9 cellular contexts compared by ENCODE assay signal in the genomic region with DNA sequence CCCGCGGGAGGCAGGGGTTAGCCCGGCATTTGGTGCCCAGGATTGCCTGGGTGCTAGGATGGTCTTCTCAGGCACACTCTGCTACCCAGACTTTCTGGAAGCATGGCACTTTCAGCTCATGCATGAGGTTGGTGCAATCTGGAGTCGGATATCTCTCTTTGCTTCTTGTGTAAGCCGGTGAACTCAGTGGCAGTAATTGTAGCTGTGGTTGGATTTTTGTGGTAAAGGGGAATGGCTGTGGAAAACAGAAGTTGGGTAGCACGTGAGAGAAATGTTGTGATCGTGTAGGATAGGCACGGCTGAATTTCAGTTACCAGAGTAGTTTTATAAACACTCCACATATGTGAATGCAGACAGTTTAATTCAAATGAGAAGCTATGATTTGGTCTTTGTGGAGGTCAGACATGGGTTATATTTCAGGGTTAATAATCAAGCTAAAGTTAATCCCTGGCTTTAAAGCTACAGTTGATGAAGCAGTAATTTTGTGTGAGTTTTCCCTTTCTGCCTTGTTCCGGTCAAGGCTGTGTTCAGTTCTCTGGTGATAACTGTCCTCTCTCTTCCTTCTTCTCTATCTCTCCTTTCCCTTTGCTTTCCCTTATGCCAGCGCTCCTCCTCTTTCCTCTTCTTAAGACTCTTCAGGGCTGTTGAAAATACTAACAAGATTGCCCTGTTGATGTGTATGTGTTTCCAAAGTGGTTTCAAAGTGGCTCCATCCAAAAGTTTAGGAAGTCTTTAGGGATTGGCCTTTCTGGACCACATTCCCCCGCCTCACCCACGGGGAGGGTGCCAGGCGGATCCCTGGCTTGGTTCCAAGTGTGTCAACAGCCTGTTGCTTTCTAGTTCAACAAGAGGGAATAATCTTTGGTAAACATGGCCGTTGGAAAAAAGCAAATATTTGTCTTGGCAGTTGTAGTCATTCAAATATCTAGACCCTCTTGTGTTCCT.
A peak's percentile ranks its signal among the peaks of the same experiment; 100 is the strongest.
DNase-seq lines count a peak whose midpoint lies in the region; ATAC-seq lines count a peak whose summit lies in the region.
"Had no signal": no experiment of that assay in that cellular context is flagged by ENCODE, and none has a peak within 500 bp of the region (broad histone marks: within the 10 kb centered on the region; RNA-seq: fewer than 3 reads in every experiment).

No MANE protein-coding gene starts in this region.

- H3K9me3 ChIP-seq in MG63 (no peaks in the 10 kb centered on the region), trophoblast cell (ENCODE audit: insufficient read depth, low read depth, low read length) (no peaks in the 10 kb centered on the region)

- POLR2A ChIA-PET in T-cell (lab: Charles Lee), result no interaction called here

- peak overlapping the region; percentile 11 for H2AFZ ChIP-seq in ACC112 (ENCODE audit: low read length, unreplicated experiment)
- no peak overlapping the region for H2AFZ ChIP-seq in trophoblast cell (ENCODE audit: insufficient read depth, low read length, poor library complexity)

- no peaks in the 10 kb centered on the region for H3K27me3 ChIP-seq in ACC112 (ENCODE audit: insufficient read depth, low read length)
- no peaks in the 10 kb centered on the region for H3K27me3 ChIP-seq in MG63
- no peaks in the 10 kb centered on the region for H3K27me3 ChIP-seq in trophoblast cell (ENCODE audit: insufficient read depth, low read length)

- ATAC-seq in GM19463 (IDR thresholded peaks at IDR 0.05; ENCODE audit: unreplicated experiment) (no peak), GM18858 (IDR thresholded peaks at IDR 0.05; ENCODE audit: unreplicated experiment) (no peak), T-cell (replicated peaks in 1 of 4) (no peak)

- H4K8ac ChIP-seq in trophoblast cell (ENCODE audit: low read depth, low read length), result no peak overlapping the region

- H3K23ac ChIP-seq in trophoblast cell (ENCODE audit: low read length), result no peak overlapping the region

- H3K36me3 Mint-ChIP-seq in T-cell, result no peaks in the 10 kb centered on the region

- CTCF ChIA-PET in T-cell (lab: Charles Lee), result interaction anchor here in 1 of 2 donors (0.5 kb wide), 1 partner anchor 172 kb away, joined by 3 read pairs; no protein-coding TSS in a partner anchor

- H2BK12ac ChIP-seq in trophoblast cell (ENCODE audit: low read length), result no peak overlapping the region

- no peak overlapping the region for H2BK5ac ChIP-seq in trophoblast cell (ENCODE audit: low read depth, low read length, poor library complexity)

- no peaks in the 10 kb centered on the region for H3K36me3 ChIP-seq in ACC112 (ENCODE audit: insufficient read depth, low read length)
- no peaks in the 10 kb centered on the region for H3K36me3 ChIP-seq in MG63
- H3K36me3 ChIP-seq in trophoblast cell (ENCODE audit: control insufficient read depth in 1 of 2, insufficient read depth in 2 of 2, low read length in 2 of 2), result no peaks in the 10 kb centered on the region

- H4K91ac ChIP-seq in trophoblast cell (ENCODE audit: low read depth, low read length), result no peak overlapping the region

- H3K9ac ChIP-seq in trophoblast cell (ENCODE audit: low read length), result no peak overlapping the region

- no peaks in the 10 kb centered on the region for H3K79me2 ChIP-seq in ACC112 (ENCODE audit: control insufficient read depth, insufficient read depth, low read length, unreplicated experiment)
- no peaks in the 10 kb centered on the region for H3K79me2 ChIP-seq in trophoblast cell (ENCODE audit: control insufficient read depth, insufficient read depth, low read length, poor library complexity)

- no peak overlapping the region for H2BK120ac ChIP-seq in trophoblast cell (ENCODE audit: insufficient read depth, low read length, poor library complexity)

- peaks cover 23 to 32% of the 10 kb centered on the region in 2 donors for H3K27me3 Mint-ChIP-seq in T-cell

- H3K9me3 Mint-ChIP-seq in T-cell, result no peaks in the 10 kb centered on the region

- H3K27ac Mint-ChIP-seq in T-cell, result no peak overlapping the region

- no peak overlapping the region for H2AK5ac ChIP-seq in trophoblast cell (ENCODE audit: low read length)

- H4K12ac ChIP-seq in trophoblast cell (ENCODE audit: low read depth, low read length), result no peak overlapping the region

- no peak overlapping the region for H3K14ac ChIP-seq in trophoblast cell (ENCODE audit: low read length)

- H3K4me1 ChIP-seq in ACC112 (ENCODE audit: control insufficient read depth, insufficient read depth, low read length, unreplicated experiment) (peaks cover 11% of the 10 kb centered on the region), trophoblast cell (ENCODE audit: control insufficient read depth in 1 of 2, insufficient read depth in 2 of 2, low read length in 2 of 2) (peaks cover 2 to 7% of the 10 kb centered on the region in 2 experiments)

- H3K4me2 ChIP-seq in trophoblast cell (ENCODE audit: low read length), result no peak overlapping the region

- no peak overlapping the region for H3K4me3 Mint-ChIP-seq in T-cell

- peak; percentile 83 for DNase-seq in MG63
- peak; percentile 38 for DNase-seq in SKM-1 (lab: John Stamatoyannopoulos, UW; ENCODE audit: unreplicated experiment)
- DNase-seq in kidney glomerular epithelial cell (lab: John Stamatoyannopoulos, UW), result peak; percentile 61
- DNase-seq in trophoblast cell, result no peak
- no peak for DNase-seq in T-cell

- no peak overlapping the region for H3K18ac ChIP-seq in trophoblast cell (ENCODE audit: low read length)

- H3K27ac ChIP-seq in ACC112 (ENCODE audit: low read depth, low read length), result no peak overlapping the region
- no peak overlapping the region for H3K27ac ChIP-seq in trophoblast cell (ENCODE audit: low read depth, low read length)

- H3K4me1 Mint-ChIP-seq in T-cell, result no peaks in the 10 kb centered on the region

- 100% methylated on average over 2 of the region's 14 CpGs for WGBS in trophoblast cell (ENCODE audit: extremely low coverage, insufficient coverage, insufficient read length)

- H3K79me1 ChIP-seq in trophoblast cell (ENCODE audit: low read length), result no peaks in the 10 kb centered on the region

- H3K4me3 ChIP-seq in ACC112 (ENCODE audit: low read depth, low read length), result no peak overlapping the region; the same call in 1 of the 2 replicates
- H3K4me3 ChIP-seq in MG63, result no peak overlapping the region
- H3K4me3 ChIP-seq in trophoblast cell (ENCODE audit: low read depth, low read length), result no peak overlapping the region
- H3K4me3 ChIP-seq: skin epidermis had no signal

- H3K4ac ChIP-seq in trophoblast cell (ENCODE audit: low read depth, low read length), result no peak overlapping the region

Comparison
In these comparisons a context has a peak if more than half of its experiments do, and no peak if none do; other contexts are left out.
1. DNase-seq: peak in MG63 (single experiment), SKM-1 (single experiment) and kidney glomerular epithelial cell (single experiment); none in trophoblast cell (0 of 2) and T-cell (0 of 34).